Comparison of ENCODE assay signal across 21 cellular contexts in genomic region chr13:41909524-41909923, GRCh38.
"Had no signal": no experiment of that assay in that cellular context is flagged by ENCODE, and none has a peak within 500 bp of the region (broad histone marks: within the 10 kb centered on the region; RNA-seq: fewer than 3 reads in every experiment).

No MANE protein-coding gene starts in this region.

- DNase-seq: activated B cell treated with CpG ODN at 0.5 μM for 24 hours; activated CD4-positive, alpha-beta T cell treated with anti-CD3 and anti-CD28 coated beads, Interleukin-2, amount 10 ng/mL, durations not matched to agents 7 days and 5 days; adrenal gland; effector CD8-positive, alpha-beta T cell; gastrocnemius medialis; heart right ventricle; left ventricle myocardium inferior; naive thymus-derived CD8-positive, alpha-beta T cell; retina; stimulated activated CD4-positive, alpha-beta T cell treated with anti-CD3 and anti-CD28 coated beads, Interleukin-2, amount 100 ng/mL, for 48 hours; stimulated activated naive CD4-positive, alpha-beta T cell; substantia nigra; SW 1271; uterus had no signal

- H3K9me3 Mint-ChIP-seq: activated B cell treated with CpG ODN at 0.5 μM for 24 hours; activated CD4-positive, alpha-beta T cell treated with anti-CD3 and anti-CD28 coated beads, Interleukin-2, amount 10 ng/mL, durations not matched to agents 7 days and 5 days; activated naive CD4-positive, alpha-beta T cell treated with anti-CD3 and anti-CD28 coated beads, Interleukin-2, amount 50 U/mL, for 24 hours; activated T-helper 2 cell treated with anti-CD3 and anti-CD28 coated beads, Interferon-gamma antibody, Interleukin-2, Interleukin-4, amounts not matched to agents 10 μg/mL and 5 μg/mL and 100 μg/mL, durations not matched to agents 14 hours and 24 hours and 36 hours; brain; memory B cell; naive thymus-derived CD8-positive, alpha-beta T cell; T-helper 2 cell treated with Interferon-gamma antibody and Interleukin-4, amounts not matched to agents 5 μg/mL and 100 μg/mL, for 36 hours had no signal

- H3K27me3 Mint-ChIP-seq: activated B cell treated with CpG ODN at 0.5 μM for 24 hours; activated CD4-positive, alpha-beta T cell treated with anti-CD3 and anti-CD28 coated beads, Interleukin-2, amount 10 ng/mL, durations not matched to agents 7 days and 5 days; activated naive CD4-positive, alpha-beta T cell treated with anti-CD3 and anti-CD28 coated beads, Interleukin-2, amount 50 U/mL, for 24 hours; brain; memory B cell; naive thymus-derived CD8-positive, alpha-beta T cell had no signal

- FAIRE-seq: islet of Langerhans had no signal

- H3K27me3 ChIP-seq: adrenal gland, gastrocnemius medialis, heart right ventricle, tibial nerve, uterus had no signal

- H3K27ac Mint-ChIP-seq: activated B cell treated with CpG ODN at 0.5 μM for 24 hours; activated CD4-positive, alpha-beta T cell treated with anti-CD3 and anti-CD28 coated beads, Interleukin-2, amount 10 ng/mL, durations not matched to agents 7 days and 5 days; activated naive CD4-positive, alpha-beta T cell treated with anti-CD3 and anti-CD28 coated beads, Interleukin-2, amount 50 U/mL, for 24 hours; activated T-helper 2 cell treated with anti-CD3 and anti-CD28 coated beads, Interferon-gamma antibody, Interleukin-2, Interleukin-4, amounts not matched to agents 10 μg/mL and 5 μg/mL and 100 μg/mL, durations not matched to agents 14 hours and 24 hours and 36 hours; brain; memory B cell; T-helper 2 cell treated with Interferon-gamma antibody and Interleukin-4, amounts not matched to agents 5 μg/mL and 100 μg/mL, for 36 hours had no signal

- H3K4me3 Mint-ChIP-seq: activated B cell treated with CpG ODN at 0.5 μM for 24 hours; activated CD4-positive, alpha-beta T cell treated with anti-CD3 and anti-CD28 coated beads, Interleukin-2, amount 10 ng/mL, durations not matched to agents 7 days and 5 days; activated naive CD4-positive, alpha-beta T cell treated with anti-CD3 and anti-CD28 coated beads, Interleukin-2, amount 50 U/mL, for 24 hours; brain; memory B cell; naive thymus-derived CD8-positive, alpha-beta T cell; T-helper 2 cell treated with Interferon-gamma antibody and Interleukin-4, amounts not matched to agents 5 μg/mL and 100 μg/mL, for 36 hours had no signal

- H3K4me3 ChIP-seq: adrenal gland, gastrocnemius medialis, heart right ventricle, left ventricle myocardium inferior, tibial nerve, uterus had no signal

- H3K36me3 ChIP-seq: uterus had no signal

- H3K4me1 Mint-ChIP-seq: activated B cell treated with CpG ODN at 0.5 μM for 24 hours had no signal

- ATAC-seq: gastrocnemius medialis; heart right ventricle; naive thymus-derived CD8-positive, alpha-beta T cell had no signal
